1 cellular context compared by ENCODE assay signal in genomic region chr13:80342541-80343371, GRCh38.
A peak's percentile ranks its signal among the peaks of the same experiment; 100 is the strongest.
TF ChIP-seq lines count a peak whose summit lies in the region.

No MANE protein-coding gene starts in this region.

TF ChIP-seq in WTC11, 78 proteins besides CTCF, POLR2A, EP300 and RAD21 (continued from another document):
- peak; percentile 51; the same call in 1 of the 2 replicates for TF ChIP-seq FOXP4 (CRISPR knock-in tag; IDR thresholded peaks at IDR 0.05)
- TF ChIP-seq TEAD1 (CRISPR knock-in tag; IDR thresholded peaks at IDR 0.05) = peak; percentile 54; the same call in 1 of the 2 replicates
- TF ChIP-seq USF1 (CRISPR knock-in tag; IDR thresholded peaks at IDR 0.05) = peak; percentile 36; the same call in 1 of the 2 replicates
- no peak for TF ChIP-seq GRHL2 (CRISPR knock-in tag; IDR thresholded peaks at IDR 0.05; ENCODE audit: insufficient replicate concordance, severe bottlenecking)
- TF ChIP-seq JUN (CRISPR knock-in tag; IDR thresholded peaks at IDR 0.05) = 0 out of 2 replicates have a peak, but pooled peaks have one; percentile 39
- no peak for TF ChIP-seq ZNF423 (CRISPR knock-in tag; IDR thresholded peaks at IDR 0.05)
- TF ChIP-seq CREB1 (CRISPR knock-in tag; IDR thresholded peaks at IDR 0.05) = no peak
- 0 out of 2 replicates have a peak, but pooled peaks have one; percentile 38 for TF ChIP-seq EMX1 (CRISPR knock-in tag; IDR thresholded peaks at IDR 0.05)
- TF ChIP-seq MAX (CRISPR knock-in tag; IDR thresholded peaks at IDR 0.05) = peak; percentile 93
- TF ChIP-seq ZBTB43 (CRISPR knock-in tag; IDR thresholded peaks at IDR 0.05) = 0 out of 2 replicates have a peak, but pooled peaks have one; percentile 24
- peak; percentile 70; the same call in 1 of the 2 replicates for TF ChIP-seq CREM (CRISPR knock-in tag; IDR thresholded peaks at IDR 0.05)
- no peak for TF ChIP-seq MLX (CRISPR knock-in tag; IDR thresholded peaks at IDR 0.05)
- TF ChIP-seq ZNF263 (CRISPR knock-in tag; IDR thresholded peaks at IDR 0.05; ENCODE audit: low read depth) = 0 out of 2 replicates have a peak, but pooled peaks have one; percentile 17
- peak; percentile 61; the same call in 1 of the 2 replicates for TF ChIP-seq FOXP1 (CRISPR knock-in tag; IDR thresholded peaks at IDR 0.05; ENCODE audit: borderline replicate concordance)
- TF ChIP-seq ETV6 (CRISPR knock-in tag; IDR thresholded peaks at IDR 0.05) = peak; percentile 90
- no peak for TF ChIP-seq ZBTB21 (CRISPR knock-in tag; IDR thresholded peaks at IDR 0.05; ENCODE audit: borderline replicate concordance)
- no peak for TF ChIP-seq ZNF317 (CRISPR knock-in tag; IDR thresholded peaks at IDR 0.05; ENCODE audit: borderline replicate concordance, low read depth)
TF ChIP-seq in WTC11: peak in this region for 17.
